In genomic region chrX:10566726-10567097, GRCh38 we compare ENCODE assay signal across 25 cellular contexts. TPM values are rescaled to one million over a fixed set of nuclear protein-coding genes. Genes with fewer than 3 reads are reported as not detected.
DNase-seq lines count a peak whose midpoint lies in the region; ATAC-seq and TF ChIP-seq lines count a peak whose summit lies in the region.
"Had no signal": no experiment of that assay in that cellular context is flagged by ENCODE, and none has a peak within 500 bp of the region (broad histone marks: within the 10 kb centered on the region; RNA-seq: fewer than 3 reads in every experiment).

No MANE protein-coding gene starts in this region.

- H4K20me1 ChIP-seq in IMR-90 (ENCODE audit: insufficient read depth, low read length) = no peaks in the 10 kb centered on the region

- no peak overlapping the region for H3K4me2 ChIP-seq in IMR-90 (ENCODE audit: low read depth, low read length)

- no peak overlapping the region for H3K14ac ChIP-seq in IMR-90 (replicated peaks; ENCODE audit: low read depth, low read length)

- no peak overlapping the region for H2AK9ac ChIP-seq in IMR-90 (replicated peaks; ENCODE audit: low read depth, low read length, poor library complexity)

- H3K4me3 ChIP-seq in IMR-90 (ENCODE audit: insufficient read depth, low read depth, low read length) (no peak overlapping the region), epithelial cell of esophagus (ENCODE audit: low read length) (no peak overlapping the region)
- H3K4me3 ChIP-seq: GM12878, MG63 had no signal

- POLR2A ChIA-PET in IMR-90 (lab: Charles Lee; ENCODE audit: unreplicated experiment) = no interaction called here

- peaks cover 15% of the 10 kb centered on the region for H3K4me1 ChIP-seq in IMR-90 (ENCODE audit: control insufficient read depth, insufficient read depth, low read length)

- H2BK15ac ChIP-seq in IMR-90 (ENCODE audit: low read depth, low read length) = no peak overlapping the region

- peak overlapping the region; percentile 5; the same call in 1 of the 2 replicates for H2BK20ac ChIP-seq in IMR-90 (ENCODE audit: low read depth, low read length)

- in situ Hi-C loops in IMR-90 (cut with MboI; ENCODE audit: low sequenced_read_pairs) = no loop called here

- BruUV-seq in IMR-90 (replicated peaks; lab: Mats Ljungman, UMichigan) = no TSS peak

- intact Hi-C loops in IMR-90 (cut with micrococcal nuclease) = no loop called here

- peaks cover 7% of the 10 kb centered on the region for H3K36me3 ChIP-seq in IMR-90 (ENCODE audit: control insufficient read depth, insufficient read depth, low read length)

- no peak overlapping the region for H3K4ac ChIP-seq in IMR-90 (ENCODE audit: low read depth, low read length)

- peak; percentile 26 for DNase-seq in DMS53 (lab: John Stamatoyannopoulos, UW)
- no peak for DNase-seq in DMS53 treated with DMSO at 0.1 percent for 48 hours (lab: John Stamatoyannopoulos, UW; ENCODE audit: unreplicated experiment)
- DNase-seq in IMR-90 = no peak
- peak; percentile 21 for DNase-seq in epithelial cell of esophagus (ENCODE audit: low read depth)
- no peak for DNase-seq in nephron progenitor cell
- no peak for DNase-seq in activated naive CD4-positive, alpha-beta T cell treated with anti-CD3 and anti-CD28 coated beads, Interleukin-2, amount 50 U/mL, for 16 hours
- DNase-seq: DMS153, EL, HFFc6, Karpas-422, MG63, NCI-H1048, NCI-H146, NCI-H2029 treated with DMSO at 0.1 percent for 48 hours, NCI-H2171 treated with DMSO at 0.1 percent for 48 hours, NCI-H446, NCI-H774, PC-3 had no signal

- peaks cover 5% of the 10 kb centered on the region; the same call in 1 of the 2 replicates for H3K9me1 ChIP-seq in IMR-90 (ENCODE audit: insufficient read depth, low read length)

- peaks cover 42% of the 10 kb centered on the region for H3K4me1 Mint-ChIP-seq in nephron progenitor cell
- H3K4me1 Mint-ChIP-seq: B cell had no signal

- H4K8ac ChIP-seq in IMR-90 (ENCODE audit: low read depth in 2 of 2, low read length in 2 of 2) = no peak overlapping the region

- no peak overlapping the region for H3K56ac ChIP-seq in IMR-90 (ENCODE audit: extremely low read depth, insufficient read depth, low read length)

- ATAC-seq in IMR-90 (ENCODE audit: low read depth) (no peak), HG02763 (IDR thresholded peaks at IDR 0.05; ENCODE audit: unreplicated experiment) (no peak), HG03432 (IDR thresholded peaks at IDR 0.05; ENCODE audit: unreplicated experiment) (no peak)
- ATAC-seq: GM12878, PC-3 had no signal

- H3K36me3 Mint-ChIP-seq in nephron progenitor cell (ENCODE audit: low read depth) = peaks cover 32% of the 10 kb centered on the region
- H3K36me3 Mint-ChIP-seq: IgD-negative memory B cell had no signal

- peaks cover 34% of the 10 kb centered on the region for H3K9me3 Mint-ChIP-seq in nephron progenitor cell
- H3K9me3 Mint-ChIP-seq: HFFc6 had no signal

- H3K79me1 ChIP-seq in IMR-90 (ENCODE audit: low read depth in 1 of 2, low read length in 2 of 2) = peaks cover 11 to 35% of the 10 kb centered on the region in 2 experiments

- H2AFZ ChIP-seq in IMR-90 (replicated peaks; ENCODE audit: low read length, poor library complexity) = no peak overlapping the region

- H2BK5ac ChIP-seq in IMR-90 (ENCODE audit: low read depth, low read length, poor library complexity, severe bottlenecking) = no peak overlapping the region

- H4K5ac ChIP-seq in IMR-90 (ENCODE audit: low read depth, low read length) = no peak overlapping the region; the same call in 1 of the 2 replicates

- CTCF ChIA-PET in IMR-90 (lab: Yijun Ruan, JAX) = no interaction called here

- H2BK120ac ChIP-seq in IMR-90 (ENCODE audit: low read depth, low read length) = peak overlapping the region; percentile 40; the same call in 1 of the 2 replicates

- no peak overlapping the region for H3K27ac ChIP-seq in IMR-90 (ENCODE audit: insufficient read depth, low read length)
- H3K27ac ChIP-seq: 22Rv1, HL-60 had no signal

- H4K91ac ChIP-seq in IMR-90 (ENCODE audit: insufficient read depth, low read depth, low read length) = 0 out of 2 replicates have a peak overlapping the region, but pooled peaks have one; percentile 33

- no peak for TF ChIP-seq POLR2A in IMR-90 (IDR thresholded peaks at IDR 0.05; ENCODE audit: low read depth, low read length)

- 82% methylated on average over 11 of the region's 11 CpGs; no CpG with 5 or more reads in 1 of the 2 experiments for WGBS in IMR-90 (ENCODE audit: extremely low coverage in 2 of 2, insufficient read length in 1 of 2), 2 experiments

- no peak overlapping the region for H3K18ac ChIP-seq in IMR-90 (ENCODE audit: low read depth, low read length)

- TF ChIP-seq CTCF in IMR-90 (conservative IDR thresholded peaks at IDR 0.05; ENCODE audit: low read depth, low read length) (no peak), epithelial cell of esophagus (IDR thresholded peaks at IDR 0.05; ENCODE audit: insufficient read depth, low read depth, low read length, missing control alignments) (no peak), nephron progenitor cell (IDR thresholded peaks at IDR 0.05) (no peak)

- peak overlapping the region; percentile 24; the same call in 1 of the 2 replicates for H2AK5ac ChIP-seq in IMR-90 (ENCODE audit: low read depth, low read length)

- H3K27ac Mint-ChIP-seq in nephron progenitor cell = peak overlapping the region; percentile 57
- H3K27ac Mint-ChIP-seq: B cell, HFFc6 had no signal

- no peak overlapping the region for H3K23ac ChIP-seq in IMR-90 (ENCODE audit: low read depth, low read length)

- dilution Hi-C loops in IMR-90 (cut with HindIII; ENCODE audit: low sequenced_read_pairs, unreplicated experiment) = no loop called here

- TF ChIP-seq RAD21 in IMR-90 (IDR thresholded peaks at IDR 0.05; ENCODE audit: low read length) = no peak

- no peak overlapping the region for H3K9ac ChIP-seq in IMR-90 (ENCODE audit: low read depth, low read length)

- no peaks in the 10 kb centered on the region for H3K27me3 Mint-ChIP-seq in nephron progenitor cell (ENCODE audit: low read depth, poor library complexity)
- H3K27me3 Mint-ChIP-seq: IgD-negative memory B cell had no signal

- no peaks in the 10 kb centered on the region for H3K27me3 ChIP-seq in IMR-90 (ENCODE audit: control insufficient read depth, insufficient read depth, low read length)
- H3K27me3 ChIP-seq: MG63 had no signal

- H3K4me3 Mint-ChIP-seq in nephron progenitor cell = no peak overlapping the region
- H3K4me3 Mint-ChIP-seq: B cell, HFFc6, IgD-negative memory B cell had no signal

- no peaks in the 10 kb centered on the region for H3K9me3 ChIP-seq in IMR-90 (ENCODE audit: control insufficient read depth, insufficient read depth, low read length)
- H3K9me3 ChIP-seq: MG63 had no signal

TF ChIP-seq in IMR-90, 13 proteins besides CTCF, POLR2A, EP300 and RAD21:
- TF ChIP-seq NFE2L2 (IDR thresholded peaks at IDR 0.05; ENCODE audit: low read depth, low read length) (no peak), MXI1 (IDR thresholded peaks at IDR 0.05; ENCODE audit: borderline replicate concordance, low read depth, low read length) (no peak)

RNA-seq across cellular contexts. Expression of gene MID1, which starts 53.7 kb away (rescaled TPM):
- total RNA-seq in IMR-90 (2012; rRNA removed) = 63.0 and 106 TPM in 2 replicates
- 36.6 and 37.2 TPM in 2 replicates for polyA plus RNA-seq in IMR-90 (2012; rRNA removed)
- 20.5 and 31.0 TPM in 2 replicates for polyA plus RNA-seq in IMR-90 (2012; cell fraction: cytosol; rRNA removed)
- 59.5 and 115 TPM in 2 replicates for polyA plus RNA-seq in IMR-90 (2012; cell fraction: nucleus; rRNA removed; ENCODE audit: low replicate concordance)

Comparison
In these comparisons a context has a peak if more than half of its experiments do, and no peak if none do; other contexts are left out.
1. DNase-seq: peak in DMS53 (single experiment) and epithelial cell of esophagus (single experiment); none in DMS53 treated with DMSO at 0.1 percent for 48 hours (single experiment), IMR-90 (single experiment), nephron progenitor cell (single experiment) and activated naive CD4-positive, alpha-beta T cell treated with anti-CD3 and anti-CD28 coated beads, Interleukin-2, amount 50 U/mL, for 16 hours (single experiment).